Comparison of ENCODE assay signal across 1 cellular context in the genomic region with DNA sequence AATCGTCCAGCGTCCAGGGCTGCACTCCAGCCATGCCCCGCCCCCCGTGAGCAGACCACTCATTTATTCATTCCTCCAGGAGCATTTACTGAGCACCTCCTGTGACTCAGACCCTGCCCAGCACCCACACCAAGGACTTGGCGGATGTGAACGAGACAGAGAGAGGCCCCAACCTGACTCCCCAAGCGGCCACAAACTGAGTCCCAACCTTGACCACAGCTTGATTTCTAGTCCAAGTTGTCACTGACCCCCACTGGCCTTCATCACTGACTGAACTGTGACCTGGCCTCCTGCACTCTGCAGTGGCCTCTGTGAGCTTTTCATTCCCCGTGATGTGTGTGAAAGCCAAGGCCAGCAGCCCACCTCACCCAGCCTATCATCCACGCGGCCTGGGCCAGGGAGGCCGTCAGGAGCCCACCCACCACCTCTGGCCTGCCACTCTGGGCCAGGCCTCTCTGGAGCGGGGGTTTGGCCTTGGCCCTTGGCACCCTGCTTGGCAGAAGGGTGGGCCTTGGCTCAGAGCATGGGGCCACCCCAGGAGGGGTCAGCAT.
TF ChIP-seq lines count a peak whose summit lies in the region.

No MANE protein-coding gene starts in this region.

TF ChIP-seq in HepG2, 621 proteins besides CTCF, POLR2A, EP300 and RAD21 (continued from another document and continues in another):
- TF ChIP-seq TRAFD1 (CRISPR knock-in tag; IDR thresholded peaks at IDR 0.05; ENCODE audit: borderline replicate concordance) (no peak), NRL (CRISPR knock-in tag; IDR thresholded peaks at IDR 0.05; ENCODE audit: borderline replicate concordance) (peak; percentile 63; the same call in 1 of the 2 replicates), SIN3B (IDR thresholded peaks at IDR 0.05; ENCODE audit: low read length) (no peak), RERE (CRISPR knock-in tag; IDR thresholded peaks at IDR 0.05; ENCODE audit: low read depth) (no peak), YEATS4 (CRISPR knock-in tag; IDR thresholded peaks at IDR 0.05; ENCODE audit: borderline replicate concordance) (no peak), ZNF263 (CRISPR knock-in tag; IDR thresholded peaks at IDR 0.05) (no peak), ZNF570 (CRISPR knock-in tag; IDR thresholded peaks at IDR 0.05; ENCODE audit: borderline replicate concordance) (no peak), ZFP90 (CRISPR knock-in tag; IDR thresholded peaks at IDR 0.05; ENCODE audit: borderline replicate concordance) (no peak), ZIK1 (CRISPR knock-in tag; IDR thresholded peaks at IDR 0.05; ENCODE audit: borderline replicate concordance, low read depth) (no peak), ARHGAP35 (CRISPR knock-in tag; IDR thresholded peaks at IDR 0.05; ENCODE audit: borderline replicate concordance) (no peak), SP2 (CRISPR knock-in tag; IDR thresholded peaks at IDR 0.05) (no peak), KDM5A (IDR thresholded peaks at IDR 0.05; ENCODE audit: borderline replicate concordance, low read length) (no peak), ELF3 (CRISPR knock-in tag; IDR thresholded peaks at IDR 0.05) (no peak), ZSCAN21 (CRISPR knock-in tag; IDR thresholded peaks at IDR 0.05; ENCODE audit: borderline replicate concordance) (no peak), REXO4 (CRISPR knock-in tag; IDR thresholded peaks at IDR 0.05; ENCODE audit: borderline replicate concordance) (no peak), ZBTB40 (IDR thresholded peaks at IDR 0.05) (no peak), ZBTB40 (CRISPR knock-in tag; IDR thresholded peaks at IDR 0.05) (0 out of 2 replicates have a peak, but pooled peaks have one; percentile 25), MBD4 (IDR thresholded peaks at IDR 0.05; ENCODE audit: borderline replicate concordance, low read length) (no peak), ETV5 (CRISPR knock-in tag; IDR thresholded peaks at IDR 0.05; ENCODE audit: borderline replicate concordance) (peak; percentile 35; the same call in 1 of the 2 replicates), RXRA (CRISPR knock-in tag; IDR thresholded peaks at IDR 0.05) (peak; percentile 68), ASH2L (IDR thresholded peaks at IDR 0.05; ENCODE audit: insufficient read length, low read depth, low read length) (no peak), POLR2AphosphoS2 (IDR thresholded peaks at IDR 0.05; ENCODE audit: low read depth, low read length) (no peak), ZNF441 (CRISPR knock-in tag; IDR thresholded peaks at IDR 0.05; ENCODE audit: borderline replicate concordance) (no peak), NR2F6 (IDR thresholded peaks at IDR 0.05) (peak; percentile 64), NR2F6 (CRISPR knock-in tag; IDR thresholded peaks at IDR 0.05) (peak; percentile 28; the same call in 1 of the 2 replicates), MXI1 (IDR thresholded peaks at IDR 0.05; ENCODE audit: borderline replicate concordance, low read depth, low read length) (no peak), SAP130 (CRISPR knock-in tag; IDR thresholded peaks at IDR 0.05; ENCODE audit: low read depth) (0 out of 2 replicates have a peak, but pooled peaks have one; percentile 13), ZNF225 (CRISPR knock-in tag; IDR thresholded peaks at IDR 0.05) (no peak), ZNF256 (CRISPR knock-in tag; conservative IDR thresholded peaks at IDR 0.05) (no peak), HIVEP1 (CRISPR knock-in tag; IDR thresholded peaks at IDR 0.05) (no peak), ZSCAN25 (CRISPR knock-in tag; IDR thresholded peaks at IDR 0.05) (no peak), TERF1 (CRISPR knock-in tag; IDR thresholded peaks at IDR 0.05) (no peak), HDAC1 (CRISPR knock-in tag; IDR thresholded peaks at IDR 0.05) (peak; percentile 34; the same call in 1 of the 2 replicates), ZNF674 (CRISPR knock-in tag; IDR thresholded peaks at IDR 0.05; ENCODE audit: low read depth) (no peak), ZBTB7A (CRISPR knock-in tag; IDR thresholded peaks at IDR 0.05) (peak; percentile 85), CENPBD1 (CRISPR knock-in tag; IDR thresholded peaks at IDR 0.05; ENCODE audit: borderline replicate concordance, low read depth) (no peak)
- TF ChIP-seq, protein P1, sequence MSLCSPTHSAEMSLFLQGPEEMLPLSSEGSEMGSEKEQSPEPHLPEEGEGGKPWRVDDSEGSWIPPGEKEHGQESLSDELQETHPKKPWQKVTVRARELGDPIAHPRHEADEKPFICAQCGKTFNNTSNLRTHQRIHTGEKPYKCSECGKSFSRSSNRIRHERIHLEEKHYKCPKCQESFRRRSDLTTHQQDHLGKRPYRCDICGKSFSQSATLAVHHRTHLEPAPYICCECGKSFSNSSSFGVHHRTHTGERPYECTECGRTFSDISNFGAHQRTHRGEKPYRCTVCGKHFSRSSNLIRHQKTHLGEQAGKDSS (CRISPR knock-in tag; IDR thresholded peaks at IDR 0.05; ENCODE audit: borderline replicate concordance, low read depth): no peak
- TF ChIP-seq, protein P2, sequence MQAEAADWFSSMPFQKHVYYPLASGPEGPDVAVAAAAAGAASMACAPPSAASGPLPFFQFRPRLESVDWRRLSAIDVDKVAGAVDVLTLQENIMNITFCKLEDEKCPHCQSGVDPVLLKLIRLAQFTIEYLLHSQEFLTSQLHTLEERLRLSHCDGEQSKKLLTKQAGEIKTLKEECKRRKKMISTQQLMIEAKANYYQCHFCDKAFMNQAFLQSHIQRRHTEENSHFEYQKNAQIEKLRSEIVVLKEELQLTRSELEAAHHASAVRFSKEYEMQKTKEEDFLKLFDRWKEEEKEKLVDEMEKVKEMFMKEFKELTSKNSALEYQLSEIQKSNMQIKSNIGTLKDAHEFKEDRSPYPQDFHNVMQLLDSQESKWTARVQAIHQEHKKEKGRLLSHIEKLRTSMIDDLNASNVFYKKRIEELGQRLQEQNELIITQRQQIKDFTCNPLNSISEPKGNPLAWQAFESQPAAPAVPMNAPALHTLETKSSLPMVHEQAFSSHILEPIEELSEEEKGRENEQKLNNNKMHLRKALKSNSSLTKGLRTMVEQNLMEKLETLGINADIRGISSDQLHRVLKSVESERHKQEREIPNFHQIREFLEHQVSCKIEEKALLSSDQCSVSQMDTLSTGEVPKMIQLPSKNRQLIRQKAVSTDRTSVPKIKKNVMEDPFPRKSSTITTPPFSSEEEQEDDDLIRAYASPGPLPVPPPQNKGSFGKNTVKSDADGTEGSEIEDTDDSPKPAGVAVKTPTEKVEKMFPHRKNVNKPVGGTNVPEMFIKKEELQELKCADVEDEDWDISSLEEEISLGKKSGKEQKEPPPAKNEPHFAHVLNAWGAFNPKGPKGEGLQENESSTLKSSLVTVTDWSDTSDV (CRISPR knock-in tag; IDR thresholded peaks at IDR 0.05): no peak
